8 cellular contexts compared by ENCODE assay signal in genomic region chr4:147550626-147551250, GRCh38.
DNase-seq lines count a peak whose midpoint lies in the region; FAIRE-seq and TF ChIP-seq lines count a peak whose summit lies in the region.

No MANE protein-coding gene starts in this region.

- H3K27ac Mint-ChIP-seq in nephron = peak overlapping the region; percentile 7 to 68 (median 43)

- H3K9me3 Mint-ChIP-seq in nephron = peaks cover 21% of the 10 kb centered on the region

- H3K4me1 Mint-ChIP-seq in nephron = peaks cover 11% of the 10 kb centered on the region

- peaks cover 49% of the 10 kb centered on the region for H3K36me3 Mint-ChIP-seq in nephron (ENCODE audit: low read depth)

- TF ChIP-seq CTCF in nephron (IDR thresholded peaks at IDR 0.05; ENCODE audit: unreplicated experiment in 3 of 3) = no peak

- DNase-seq in GM18507 (ENCODE audit: extremely low spot score, insufficient read length, low read depth) = peak; percentile 12
- peak; percentile 44 for DNase-seq in H4 (ENCODE audit: low spot score)
- peak; percentile 75 for DNase-seq in SK-N-DZ (ENCODE audit: low spot score)
- DNase-seq in NCI-H2171 (lab: John Stamatoyannopoulos, UW) = no peak
- DNase-seq in NCI-H2196 treated with DMSO at 0.1 percent for 48 hours (lab: John Stamatoyannopoulos, UW; ENCODE audit: unreplicated experiment) = no peak
- DNase-seq in stimulated activated CD8-positive, alpha-beta memory T cell treated with anti-CD3 and anti-CD28 coated beads, Interleukin-4, amount 100 ng/mL, for 48 hours = no peak
- DNase-seq in SIG-M5 treated with dmso at 0.1 percent for 504 hours (lab: John Stamatoyannopoulos, UW; ENCODE audit: unreplicated experiment) = no peak

- FAIRE-seq in GM18507 (lab: Jason Lieb, UNC) = peak; percentile 42

- no peaks in the 10 kb centered on the region for H3K27me3 Mint-ChIP-seq in nephron (ENCODE audit: low read depth)

- H3K4me3 Mint-ChIP-seq in nephron = peak overlapping the region in 1 of 3 experiments; percentile 5

Comparison
In these comparisons a context has a peak if more than half of its experiments do, and no peak if none do; other contexts are left out.
1. DNase-seq: peak in GM18507 (single experiment), H4 (single experiment) and SK-N-DZ (single experiment); none in NCI-H2171 (single experiment), NCI-H2196 treated with DMSO at 0.1 percent for 48 hours (single experiment), stimulated activated CD8-positive, alpha-beta memory T cell treated with anti-CD3 and anti-CD28 coated beads, Interleukin-4, amount 100 ng/mL, for 48 hours (single experiment) and SIG-M5 treated with dmso at 0.1 percent for 504 hours (single experiment).